Comparison of ENCODE assay signal across 35 cellular contexts in the genomic region with DNA sequence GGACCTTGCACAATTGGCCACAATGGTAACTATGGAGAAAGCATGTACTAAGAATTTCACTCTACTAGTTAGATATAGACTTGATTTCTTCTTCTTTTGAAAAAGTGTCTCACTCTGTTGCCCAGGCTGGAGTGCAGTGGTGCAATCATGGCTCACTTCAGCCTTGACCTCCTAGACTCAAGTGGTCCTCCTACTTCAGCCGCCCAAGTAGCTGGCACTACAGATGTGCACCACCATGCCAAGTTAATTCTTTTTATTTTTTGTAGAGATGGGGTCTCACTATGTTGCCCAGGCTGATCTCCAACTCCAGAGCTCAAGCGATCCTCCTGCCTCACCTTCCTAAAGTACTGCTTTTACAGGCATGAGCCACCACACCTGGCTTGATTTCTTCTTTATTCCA.
"Had no signal": no experiment of that assay in that cellular context is flagged by ENCODE, and none has a peak within 500 bp of the region (broad histone marks: within the 10 kb centered on the region; RNA-seq: fewer than 3 reads in every experiment).

No MANE protein-coding gene starts in this region.

- H3K4me3 ChIP-seq: MG63 had no signal

- H3K27me3 ChIP-seq: MG63 had no signal

- H3K9me3 ChIP-seq: MG63 had no signal

- H3K36me3 ChIP-seq: MG63 had no signal

- DNase-seq: Karpas-422, Kasumi-1, MG63, MM.1S, MV-4-11, NCI-H1048, NCI-H1092, NCI-H1092 treated with DMSO at 0.1 percent for 48 hours, NCI-H1105, NCI-H1105 treated with DMSO at 0.1 percent for 48 hours, NCI-H1417, NCI-H1417 treated with DMSO at 0.1 percent for 48 hours, NCI-H1436, NCI-H1436 treated with DMSO at 0.1 percent for 48 hours, NCI-H146, NCI-H1694, NCI-H1694 treated with DMSO at 0.1 percent for 48 hours, NCI-H187, NCI-H187 treated with DMSO at 0.1 percent for 48 hours, NCI-H1930, NCI-H2029, NCI-H2029 treated with DMSO at 0.1 percent for 48 hours, NCI-H2081, NCI-H2081 treated with DMSO at 0.1 percent for 48 hours, NCI-H2107, NCI-H2171, NCI-H2171 treated with DMSO at 0.1 percent for 48 hours, NCI-H2227 treated with DMSO at 0.1 percent for 48 hours, NCI-H226, NCI-H345, NCI-H446, NCI-H446 treated with DMSO at 0.1 percent for 48 hours, NCI-H510A, NCI-H510A treated with DMSO at 0.1 percent for 48 hours, NCI-H524 had no signal
